In genomic region chr10:5627486-5628044, GRCh38 we compare ENCODE assay signal across 25 cellular contexts. TPM values are rescaled to one million over a fixed set of nuclear protein-coding genes. Genes with fewer than 3 reads are reported as not detected.
DNase-seq lines count a peak whose midpoint lies in the region; ATAC-seq and TF ChIP-seq lines count a peak whose summit lies in the region.
"Had no signal": no experiment of that assay in that cellular context is flagged by ENCODE, and none has a peak within 500 bp of the region (broad histone marks: within the 10 kb centered on the region; RNA-seq: fewer than 3 reads in every experiment).

No MANE protein-coding gene starts in this region.

- no peak for ATAC-seq in gastroesophageal sphincter
- no peak for ATAC-seq in naive thymus-derived CD4-positive, alpha-beta T cell
- ATAC-seq: activated T-helper 17 cell treated with anti-CD3 and anti-CD28 coated beads, Interleukin-2, amount 50 U/mL, for 72 hours; GM12878; stimulated activated effector memory CD8-positive, alpha-beta T cell treated with anti-CD3 and anti-CD28 coated beads, Interleukin-12 subunit alpha, Interleukin-12 subunit beta, amount 100 ng/mL, for 72 hours had no signal

- in situ Hi-C loops in GM13977 (cut with MboI; ENCODE audit: low pct_unique_long_range_greater_than_20kb, low sequenced_read_pairs, unreplicated experiment), result loop anchor here (10.0 kb wide), 1 partner anchor 183 kb away; no protein-coding TSS in a partner anchor

- H3K36me3 Mint-ChIP-seq in activated T-helper 2 cell treated with anti-CD3 and anti-CD28 coated beads, Interferon-gamma antibody, Interleukin-2, Interleukin-4, amounts not matched to agents 10 μg/mL and 5 μg/mL and 100 μg/mL, durations not matched to agents 14 hours and 24 hours and 36 hours (ENCODE audit: low read depth), result no peaks in the 10 kb centered on the region
- no peaks in the 10 kb centered on the region for H3K36me3 Mint-ChIP-seq in naive thymus-derived CD4-positive, alpha-beta T cell
- H3K36me3 Mint-ChIP-seq: activated naive CD8-positive, alpha-beta T cell; CD14-positive monocyte; WTC11 had no signal

- DNase-seq in activated T-helper 2 cell treated with anti-CD3 and anti-CD28 coated beads, Interferon-gamma antibody, Interleukin-2, Interleukin-4, amounts not matched to agents 10 μg/mL and 5 μg/mL and 100 μg/mL, durations not matched to agents 14 hours and 24 hours and 36 hours (ENCODE audit: low spot score), result no peak
- DNase-seq in osteoblast (ENCODE audit: insufficient read length, low spot score, missing footprints) (no peak), tibial artery (no peak), GM13977 (ENCODE audit: low spot score) (no peak), HEK293T (ENCODE audit: extremely low spot score) (no peak)
- no peak for DNase-seq in naive thymus-derived CD4-positive, alpha-beta T cell
- DNase-seq in activated T-cell treated with anti-CD3 and anti-CD28 coated beads, Interleukin-2, amount 50 U/mL, for 48 hours, result no peak
- DNase-seq: activated CD4-positive, alpha-beta T cell treated with anti-CD3 and anti-CD28 coated beads, Interleukin-2, amount 50 U/mL, for 1 hour; Calu3; foreskin fibroblast; H7; hypothalamus; NCI-H1092; NCI-H2081; NCI-H345; NCI-H774; stimulated activated CD4-positive, alpha-beta T cell treated with anti-CD3 and anti-CD28 coated beads, Interleukin-2, amount 100 ng/mL, for 48 hours had no signal

- intact Hi-C loops in activated T-helper 2 cell treated with anti-CD3 and anti-CD28 coated beads, Interferon-gamma antibody, Interleukin-2, Interleukin-4, amounts not matched to agents 10 μg/mL and 5 μg/mL and 100 μg/mL, durations not matched to agents 14 hours and 24 hours and 36 hours (cut with micrococcal nuclease), result loop anchor here (2.0 to 10.0 kb wide), 3 partner anchors 181 to 813 kb away; no protein-coding TSS in a partner anchor
- intact Hi-C loops in tibial artery (cut with DNase I; ENCODE audit: low total_unique reads), result no loop called here
- intact Hi-C loops in naive thymus-derived CD4-positive, alpha-beta T cell (cut with micrococcal nuclease), result loop anchor here (5.0 to 10.0 kb wide), 4 partner anchors 40 to 813 kb away; partner anchors contain the start of genes ASB13 (in 1 of the 2) and TASOR2 (in 1 of the 2)

- H3K4me3 Mint-ChIP-seq in activated T-helper 2 cell treated with anti-CD3 and anti-CD28 coated beads, Interferon-gamma antibody, Interleukin-2, Interleukin-4, amounts not matched to agents 10 μg/mL and 5 μg/mL and 100 μg/mL, durations not matched to agents 14 hours and 24 hours and 36 hours (ENCODE audit: low read depth), result no peak overlapping the region
- no peak overlapping the region for H3K4me3 Mint-ChIP-seq in naive thymus-derived CD4-positive, alpha-beta T cell
- H3K4me3 Mint-ChIP-seq: activated naive CD8-positive, alpha-beta T cell; activated T-helper 17 cell treated with anti-CD3 and anti-CD28 coated beads, Interleukin-2, amount 50 U/mL, for 72 hours; stimulated activated effector memory CD8-positive, alpha-beta T cell treated with anti-CD3 and anti-CD28 coated beads, Interleukin-12 subunit alpha, Interleukin-12 subunit beta, amount 100 ng/mL, for 72 hours; WTC11 had no signal

- no peaks in the 10 kb centered on the region for H3K9me3 Mint-ChIP-seq in activated T-helper 2 cell treated with anti-CD3 and anti-CD28 coated beads, Interferon-gamma antibody, Interleukin-2, Interleukin-4, amounts not matched to agents 10 μg/mL and 5 μg/mL and 100 μg/mL, durations not matched to agents 14 hours and 24 hours and 36 hours
- no peaks in the 10 kb centered on the region for H3K9me3 Mint-ChIP-seq in naive thymus-derived CD4-positive, alpha-beta T cell
- H3K9me3 Mint-ChIP-seq: activated T-helper 17 cell treated with anti-CD3 and anti-CD28 coated beads, Interleukin-2, amount 50 U/mL, for 72 hours; CD14-positive monocyte; stimulated activated effector memory CD8-positive, alpha-beta T cell treated with anti-CD3 and anti-CD28 coated beads, Interleukin-12 subunit alpha, Interleukin-12 subunit beta, amount 100 ng/mL, for 72 hours; WTC11 had no signal

- CTCF ChIA-PET in HEK293T (lab: Yijun Ruan, JAX), result interaction anchor here (0.9 kb wide), 1 partner anchor 813 kb away, joined by 3 read pairs; no protein-coding TSS in a partner anchor
- CTCF ChIA-PET in naive thymus-derived CD4-positive, alpha-beta T cell (lab: Charles Lee), result interaction anchor here (0.6 to 13.9 kb wide), 3 partner anchors 9 to 185 kb away, joined by 3 to 340 read pairs (median 3); no protein-coding TSS in a partner anchor

- no peaks in the 10 kb centered on the region for H3K79me2 ChIP-seq in osteoblast (ENCODE audit: insufficient read depth, low read length)

- TF ChIP-seq CTCF in gastroesophageal sphincter (IDR thresholded peaks at IDR 0.05), result no peak
- TF ChIP-seq CTCF in osteoblast (IDR thresholded peaks at IDR 0.05; ENCODE audit: extremely low read depth, low read depth, low read length), result no peak
- TF ChIP-seq CTCF in tibial artery (IDR thresholded peaks at IDR 0.05), result no peak
- no peak for TF ChIP-seq CTCF in GM13977 (IDR thresholded peaks at IDR 0.05; ENCODE audit: extremely low read depth, insufficient read depth, missing control alignments)

- H3K4me2 ChIP-seq in osteoblast (ENCODE audit: insufficient read depth, low read length), result no peak overlapping the region

- H3K27me3 Mint-ChIP-seq in activated T-helper 2 cell treated with anti-CD3 and anti-CD28 coated beads, Interferon-gamma antibody, Interleukin-2, Interleukin-4, amounts not matched to agents 10 μg/mL and 5 μg/mL and 100 μg/mL, durations not matched to agents 14 hours and 24 hours and 36 hours (ENCODE audit: low read depth), result peaks cover 2% of the 10 kb centered on the region
- peaks cover 0 to 5% (median 4%) of the 10 kb centered on the region in 5 donors for H3K27me3 Mint-ChIP-seq in naive thymus-derived CD4-positive, alpha-beta T cell

- H2AFZ ChIP-seq in osteoblast (ENCODE audit: low read length), result peak overlapping the region; percentile 92

- H3K36me3 ChIP-seq in gastroesophageal sphincter (no peaks in the 10 kb centered on the region), osteoblast (ENCODE audit: insufficient read depth, low read length) (no peaks in the 10 kb centered on the region), tibial artery (no peaks in the 10 kb centered on the region)
- H3K36me3 ChIP-seq in naive thymus-derived CD4-positive, alpha-beta T cell (ENCODE audit: control insufficient read depth in 2 of 3, insufficient read depth in 3 of 3, low read length in 3 of 3), result no peaks in the 10 kb centered on the region

- H3K27me3 ChIP-seq in gastroesophageal sphincter (no peaks in the 10 kb centered on the region), osteoblast (ENCODE audit: insufficient read depth, low read length) (no peaks in the 10 kb centered on the region), tibial artery (no peaks in the 10 kb centered on the region)
- peaks cover 0 to 4% of the 10 kb centered on the region in 2 donors for H3K27me3 ChIP-seq in naive thymus-derived CD4-positive, alpha-beta T cell (ENCODE audit: control insufficient read depth in 2 of 2, insufficient read depth in 2 of 2, low read length in 2 of 2)

- POLR2A ChIA-PET in HEK293T (lab: Yijun Ruan, JAX), result no interaction called here
- POLR2A ChIA-PET in naive thymus-derived CD4-positive, alpha-beta T cell (lab: Charles Lee), result interaction anchor here (8.1 kb wide), 1 partner anchor 184 kb away, joined by 78 read pairs; no protein-coding TSS in a partner anchor

- H3K9me3 ChIP-seq in gastroesophageal sphincter (no peaks in the 10 kb centered on the region), osteoblast (ENCODE audit: low read depth, low read length) (no peaks in the 10 kb centered on the region), tibial artery (no peaks in the 10 kb centered on the region)
- no peaks in the 10 kb centered on the region for H3K9me3 ChIP-seq in naive thymus-derived CD4-positive, alpha-beta T cell (ENCODE audit: control insufficient read depth in 2 of 3, low read length in 3 of 3)

- H3K4me3 ChIP-seq in gastroesophageal sphincter, result no peak overlapping the region
- H3K4me3 ChIP-seq in osteoblast (ENCODE audit: insufficient read depth, low read length), result no peak overlapping the region
- peak overlapping the region in 1 of 2 donors; percentile 40 for H3K4me3 ChIP-seq in tibial artery
- H3K4me3 ChIP-seq in naive thymus-derived CD4-positive, alpha-beta T cell (ENCODE audit: low read length), result no peak overlapping the region
- H3K4me3 ChIP-seq: GM12878 had no signal

- H3K4me1 Mint-ChIP-seq in activated T-helper 2 cell treated with anti-CD3 and anti-CD28 coated beads, Interferon-gamma antibody, Interleukin-2, Interleukin-4, amounts not matched to agents 10 μg/mL and 5 μg/mL and 100 μg/mL, durations not matched to agents 14 hours and 24 hours and 36 hours (ENCODE audit: low read depth), result peaks cover 22% of the 10 kb centered on the region
- H3K4me1 Mint-ChIP-seq in naive thymus-derived CD4-positive, alpha-beta T cell, result peaks cover 5 to 22% (median 16%) of the 10 kb centered on the region in 7 donors

- H3K27ac Mint-ChIP-seq in activated T-helper 2 cell treated with anti-CD3 and anti-CD28 coated beads, Interferon-gamma antibody, Interleukin-2, Interleukin-4, amounts not matched to agents 10 μg/mL and 5 μg/mL and 100 μg/mL, durations not matched to agents 14 hours and 24 hours and 36 hours, result peak overlapping the region; percentile 36
- no peak overlapping the region for H3K27ac Mint-ChIP-seq in naive thymus-derived CD4-positive, alpha-beta T cell
- H3K27ac Mint-ChIP-seq: activated naive CD8-positive, alpha-beta T cell; activated T-helper 17 cell treated with anti-CD3 and anti-CD28 coated beads, Interleukin-2, amount 50 U/mL, for 72 hours; CD14-positive monocyte; stimulated activated effector memory CD8-positive, alpha-beta T cell treated with anti-CD3 and anti-CD28 coated beads, Interleukin-12 subunit alpha, Interleukin-12 subunit beta, amount 100 ng/mL, for 72 hours; WTC11 had no signal

- TF ChIP-seq POLR2A in gastroesophageal sphincter (IDR thresholded peaks at IDR 0.05), result no peak

- H3K4me1 ChIP-seq in gastroesophageal sphincter (peaks cover 0 to 68% (median 17%) of the 10 kb centered on the region in 3 donors), osteoblast (ENCODE audit: insufficient read depth, low read length) (peaks cover 13% of the 10 kb centered on the region), tibial artery (peaks cover 0 to 79% (median 58%) of the 10 kb centered on the region in 4 donors)
- peaks cover 3 to 10% of the 10 kb centered on the region in 2 donors for H3K4me1 ChIP-seq in naive thymus-derived CD4-positive, alpha-beta T cell (ENCODE audit: control insufficient read depth in 2 of 2, insufficient read depth in 2 of 2, low read length in 2 of 2)

- H3K27ac ChIP-seq in gastroesophageal sphincter, result peak overlapping the region in 3 of 4 donors; percentile 78 to 83 (median 78)
- H3K27ac ChIP-seq in osteoblast (ENCODE audit: low read depth, low read length), result no peak overlapping the region
- H3K27ac ChIP-seq in tibial artery, result peak overlapping the region; percentile 88
- H3K27ac ChIP-seq in naive thymus-derived CD4-positive, alpha-beta T cell (ENCODE audit: low read depth, low read length), result no peak overlapping the region
- H3K27ac ChIP-seq: epithelial cell of prostate had no signal

- no peak for TF ChIP-seq EP300 in gastroesophageal sphincter (IDR thresholded peaks at IDR 0.05)

- 77 to 95% methylated on average over 5 to 6 of the region's 7 CpGs for WGBS in gastroesophageal sphincter (ENCODE audit: low coverage in 1 of 2), 2 donors

- no peaks in the 10 kb centered on the region for H4K20me1 ChIP-seq in osteoblast (ENCODE audit: insufficient read depth, low read length)

RNA-seq across cellular contexts. Expression of gene ASB13, which starts 38.8 kb away (rescaled TPM):
- 15.2 and 15.5 TPM in 2 replicates for total RNA-seq in activated T-helper 2 cell treated with anti-CD3 and anti-CD28 coated beads, Interferon-gamma antibody, Interleukin-2, Interleukin-4, amounts not matched to agents 10 μg/mL and 5 μg/mL and 100 μg/mL, durations not matched to agents 14 hours and 24 hours and 36 hours
- total RNA-seq in gastroesophageal sphincter, result 10 to 100 TPM; 17.6 to 39.6 (median 19.0) TPM
- total RNA-seq in osteoblast, result 14.8 and 16.2 TPM in 2 replicates
- total RNA-seq in naive thymus-derived CD4-positive, alpha-beta T cell, result 10 to 100 TPM in 4 of 5 experiments, 1 to 10 TPM in 1; 8.0 to 18.3 (median 10.2) TPM
- 10 to 100 TPM; 22.8 to 23.4 TPM for polyA plus RNA-seq in naive thymus-derived CD4-positive, alpha-beta T cell

RNA-seq across cellular contexts. Expression of gene TASOR2, which starts 57.1 kb away (rescaled TPM):
- total RNA-seq in activated T-helper 2 cell treated with anti-CD3 and anti-CD28 coated beads, Interferon-gamma antibody, Interleukin-2, Interleukin-4, amounts not matched to agents 10 μg/mL and 5 μg/mL and 100 μg/mL, durations not matched to agents 14 hours and 24 hours and 36 hours, result 60.1 and 68.7 TPM in 2 replicates
- total RNA-seq in gastroesophageal sphincter (10 to 100 TPM; 51.8 to 71.8 (median 64.2) TPM), osteoblast (92.8 and 97.4 TPM in 2 replicates)
- total RNA-seq in naive thymus-derived CD4-positive, alpha-beta T cell, result 10 to 100 TPM; 55.0 to 86.5 (median 62.1) TPM
- polyA plus RNA-seq in naive thymus-derived CD4-positive, alpha-beta T cell, result 10 to 100 TPM; 14.7 to 18.1 TPM

Comparison
In these comparisons a context has a peak if more than half of its experiments do, and no peak if none do; other contexts are left out.
1. H3K27ac ChIP-seq: peak in gastroesophageal sphincter (3 of 4) and tibial artery (2 of 2); none in osteoblast (single experiment) and naive thymus-derived CD4-positive, alpha-beta T cell (single experiment).